8 cellular contexts compared by ENCODE assay signal in the genomic region with DNA sequence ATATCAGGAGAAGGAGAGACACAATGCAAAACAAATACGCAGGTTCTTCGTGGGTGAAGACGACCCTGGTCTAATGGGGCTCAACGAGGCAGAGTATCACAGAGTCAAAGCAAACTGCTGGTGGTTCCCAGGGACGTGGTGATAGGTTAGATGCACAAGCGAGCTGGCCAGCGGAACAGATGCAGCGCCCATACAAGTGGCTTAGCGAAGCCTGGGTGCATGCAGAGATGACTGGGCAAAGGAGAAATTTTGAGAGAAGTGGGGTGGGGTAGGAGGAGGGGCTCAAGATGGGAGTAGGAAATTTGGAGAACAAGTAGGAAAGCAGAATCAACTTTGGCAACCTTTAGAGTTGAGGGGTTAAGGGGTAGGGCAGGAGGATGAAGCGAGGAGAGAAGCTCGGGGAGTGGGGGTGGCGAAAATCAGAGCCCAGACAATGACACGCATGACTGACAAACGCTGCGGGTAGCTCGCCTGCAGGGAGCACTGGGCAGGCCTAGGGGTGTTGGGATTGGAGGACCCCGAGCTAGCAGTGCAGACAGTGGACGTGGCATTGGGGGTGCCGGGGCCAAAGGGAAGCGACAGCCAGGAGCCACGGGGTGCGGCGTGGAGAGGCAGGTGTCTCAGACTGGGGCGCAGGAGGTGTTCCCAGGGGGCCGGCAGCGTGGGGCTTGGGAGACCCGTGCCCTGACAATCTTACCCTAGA. TPM values are rescaled to one million over a fixed set of nuclear protein-coding genes. Genes with fewer than 3 reads are reported as not detected.
DNase-seq lines count a peak whose midpoint lies in the region; TF ChIP-seq lines count a peak whose summit lies in the region.

No MANE protein-coding gene starts in this region.

- H3K27ac ChIP-seq in endodermal cell (ENCODE audit: low read depth, low read length): peak overlapping the region; percentile 33
- H3K27ac ChIP-seq in mucosa of rectum (ENCODE audit: low read depth in 2 of 2, low read length in 2 of 2): peak overlapping the region; percentile 76 to 84
- peak overlapping the region; percentile 86 for H3K27ac ChIP-seq in subcutaneous abdominal adipose tissue (ENCODE audit: low read depth, low read length)

- H3K4me1 Mint-ChIP-seq in endodermal cell: peaks cover 16% of the 10 kb centered on the region

- H3K9me3 ChIP-seq in MG63 (no peaks in the 10 kb centered on the region), endodermal cell (ENCODE audit: control insufficient read depth, low read length) (no peaks in the 10 kb centered on the region), mucosa of rectum (ENCODE audit: control insufficient read depth in 2 of 2, low read length in 2 of 2) (no peaks in the 10 kb centered on the region), subcutaneous abdominal adipose tissue (ENCODE audit: control insufficient read depth in 5 of 5, low read length in 5 of 5) (no peaks in the 10 kb centered on the region)

- DNase-seq in NCI-H2171 treated with DMSO at 0.1 percent for 48 hours (lab: John Stamatoyannopoulos, UW): peak; percentile 31
- DNase-seq in NCI-H2171 (lab: John Stamatoyannopoulos, UW): no peak
- no peak for DNase-seq in HFF-Myc (ENCODE audit: extremely low read depth, low read depth)
- peak; percentile 52 for DNase-seq in MG63
- DNase-seq in activated CD4-positive, alpha-beta T cell treated with anti-CD3 and anti-CD28 coated beads, Interleukin-2, amount 50 U/mL, for 24 hours (ENCODE audit: low read depth in 1 of 2, low spot score in 1 of 2): peak; percentile 18 to 20
- DNase-seq in endodermal cell: peak; percentile 76

- peak overlapping the region; percentile 87 for H3K4me3 Mint-ChIP-seq in endodermal cell

- H3K27me3 ChIP-seq in MG63 (no peaks in the 10 kb centered on the region), endodermal cell (ENCODE audit: control insufficient read depth, insufficient read depth, low read length, poor library complexity, severe bottlenecking) (no peaks in the 10 kb centered on the region), mucosa of rectum (ENCODE audit: control insufficient read depth in 2 of 2, insufficient read depth in 2 of 2, low read length in 2 of 2) (no peaks in the 10 kb centered on the region), subcutaneous abdominal adipose tissue (ENCODE audit: control insufficient read depth in 5 of 5, insufficient read depth in 4 of 5, low read length in 5 of 5) (no peaks in the 10 kb centered on the region)

- H3K36me3 ChIP-seq in MG63 (peaks cover 15% of the 10 kb centered on the region), endodermal cell (ENCODE audit: control insufficient read depth, insufficient read depth, low read length) (peaks cover 12% of the 10 kb centered on the region), mucosa of rectum (ENCODE audit: control insufficient read depth in 2 of 2, insufficient read depth in 2 of 2, low read length in 2 of 2) (peaks cover 9 to 11% of the 10 kb centered on the region in 2 donors), subcutaneous abdominal adipose tissue (ENCODE audit: control insufficient read depth in 5 of 5, insufficient read depth in 5 of 5, low read length in 5 of 5) (peaks cover 5 to 12% (median 9%) of the 10 kb centered on the region in 5 donors)

- no peaks in the 10 kb centered on the region for H3K9me3 Mint-ChIP-seq in endodermal cell

- peaks cover 12% of the 10 kb centered on the region for H3K36me3 Mint-ChIP-seq in endodermal cell (ENCODE audit: low read depth)

- TF ChIP-seq CTCF in HFF-Myc (IDR thresholded peaks at IDR 0.05; ENCODE audit: low read depth, low read length, missing control alignments): no peak
- no peak for TF ChIP-seq CTCF in endodermal cell (conservative IDR thresholded peaks at IDR 0.05)

- H3K9ac ChIP-seq in endodermal cell (ENCODE audit: extremely low read depth, low read length, poor library complexity, severe bottlenecking): peak overlapping the region; percentile 78
- peak overlapping the region; percentile 89 to 92 for H3K9ac ChIP-seq in mucosa of rectum (ENCODE audit: low read depth in 1 of 2, low read length in 2 of 2)
- peak overlapping the region; percentile 81 to 97 (median 95) for H3K9ac ChIP-seq in subcutaneous abdominal adipose tissue (ENCODE audit: low read length in 5 of 5)

- H3K4me3 ChIP-seq in HFF-Myc (replicated peaks; ENCODE audit: low read depth, low read length): peak overlapping the region; percentile 70
- H3K4me3 ChIP-seq in MG63: peak overlapping the region; percentile 90
- H3K4me3 ChIP-seq in endodermal cell (ENCODE audit: low read length): peak overlapping the region; percentile 91
- H3K4me3 ChIP-seq in mucosa of rectum (ENCODE audit: low read length in 2 of 2): peak overlapping the region; percentile 96 to 98
- H3K4me3 ChIP-seq in subcutaneous abdominal adipose tissue (ENCODE audit: low read depth in 1 of 5, low read length in 5 of 5): peak overlapping the region; percentile 93 to 99 (median 96)

- no peaks in the 10 kb centered on the region for H3K27me3 Mint-ChIP-seq in endodermal cell (ENCODE audit: insufficient read depth)

- H3K27ac Mint-ChIP-seq in endodermal cell: peak overlapping the region; percentile 98

- H3K4me1 ChIP-seq in endodermal cell (ENCODE audit: control insufficient read depth, insufficient read depth, low read length) (no peaks in the 10 kb centered on the region), mucosa of rectum (ENCODE audit: control insufficient read depth in 2 of 2, insufficient read depth in 2 of 2, low read length in 2 of 2) (peaks cover 6 to 17% of the 10 kb centered on the region in 2 donors), subcutaneous abdominal adipose tissue (ENCODE audit: control insufficient read depth in 5 of 5, insufficient read depth in 5 of 5, low read length in 5 of 5) (peaks cover 5 to 28% (median 21%) of the 10 kb centered on the region in 5 donors)

- WGBS in endodermal cell (ENCODE audit: insufficient coverage in 1 of 2, insufficient read length in 1 of 2), 2 experiments: 1 to 6% methylated on average over 13 to 27 of the region's 27 CpGs

RNA-seq across cellular contexts. Expression of gene FAM98A, which starts 0.5 kb away (rescaled TPM):
- 31.1 and 37.5 TPM in 2 replicates for total RNA-seq in MG63 (2014; rRNA removed; shearing (Covaris generic); ENCODE audit: low replicate concordance)
- 10 to 100 TPM; 38.8 to 46.7 TPM for total RNA-seq in endodermal cell
- 33.4 TPM for polyA plus RNA-seq in endodermal cell (2013, experiment 1 of 2)
- 23.2 TPM for polyA plus RNA-seq in endodermal cell (2013, experiment 2 of 2)

Comparison
In these comparisons a context has a peak if more than half of its experiments do, and no peak if none do; other contexts are left out.
1. DNase-seq: peak in NCI-H2171 treated with DMSO at 0.1 percent for 48 hours (single experiment), MG63 (single experiment), activated CD4-positive, alpha-beta T cell treated with anti-CD3 and anti-CD28 coated beads, Interleukin-2, amount 50 U/mL, for 24 hours (2 of 2) and endodermal cell (single experiment); none in NCI-H2171 (single experiment) and HFF-Myc (single experiment).
2. H3K27ac ChIP-seq: peak in every context shown above with its lines; median percentile 86 in subcutaneous abdominal adipose tissue; 80 in mucosa of rectum; 33 in endodermal cell.
3. Peak in every context shown above with its lines, with median percentiles within 50 percentile points of each other: H3K4me3 ChIP-seq and H3K9ac ChIP-seq.